14 cellular contexts compared by ENCODE assay signal in the genomic region with DNA sequence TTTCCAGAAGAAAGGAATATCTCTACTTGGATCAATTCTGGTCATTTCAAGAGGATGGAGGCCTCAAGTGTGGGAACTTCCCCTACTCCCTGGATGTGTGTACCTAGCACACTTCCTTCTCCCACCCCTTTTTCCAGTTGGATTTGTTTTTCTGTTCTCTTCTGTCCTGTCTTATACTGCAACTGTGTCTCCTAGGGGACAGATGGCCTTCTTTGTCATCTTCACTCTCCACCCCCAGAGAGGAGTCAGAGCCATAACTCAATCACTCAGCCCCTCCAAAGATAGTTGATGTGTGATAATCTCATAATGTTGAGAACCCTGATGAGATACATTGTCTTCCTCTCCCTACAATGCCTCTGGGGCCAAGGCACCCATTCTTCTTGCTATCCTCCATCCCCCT. TPM values are rescaled to one million over a fixed set of nuclear protein-coding genes. Genes with fewer than 3 reads are reported as not detected.
"Had no signal": no experiment of that assay in that cellular context is flagged by ENCODE, and none has a peak within 500 bp of the region (broad histone marks: within the 10 kb centered on the region; RNA-seq: fewer than 3 reads in every experiment).

No MANE protein-coding gene starts in this region.

- H3K9me3 ChIP-seq: transverse colon had no signal

- H3K4me3 Mint-ChIP-seq: activated CD4-positive, alpha-beta memory T cell treated with anti-CD3 and anti-CD28 coated beads for 36 hours; dendritic cell treated with granulocyte-macrophage colony-stimulating factor and Interleukin-4, amounts not matched to agents 40 ng/mL and 50 ng/mL, for 4 days; endodermal cell; T-helper 2 cell treated with Interferon-gamma antibody and Interleukin-4, amounts not matched to agents 5 μg/mL and 100 μg/mL, for 36 hours had no signal

- DNase-seq: activated CD4-positive, alpha-beta memory T cell treated with anti-CD3 and anti-CD28 coated beads for 36 hours; activated CD4-positive, alpha-beta T cell treated with anti-CD3 and anti-CD28 coated beads for 1 hour; activated gamma-delta T cell treated with Interleukin-2 at 50 U/mL for 16 hours; activated T-cell treated with anti-CD3 and anti-CD28 coated beads, Interleukin-2, amount 50 U/mL, for 48 hours; central memory CD4-positive, alpha-beta T cell; head of caudate nucleus; kidney; stimulated activated CD4-positive, alpha-beta T cell treated with anti-CD3 and anti-CD28 coated beads, Interleukin-4, amount 100 ng/mL, for 4 hours; transverse colon had no signal

- H3K9me3 Mint-ChIP-seq: activated CD4-positive, alpha-beta memory T cell treated with anti-CD3 and anti-CD28 coated beads for 36 hours; dendritic cell treated with granulocyte-macrophage colony-stimulating factor and Interleukin-4, amounts not matched to agents 40 ng/mL and 50 ng/mL, for 4 days; endodermal cell; T-helper 2 cell treated with Interferon-gamma antibody and Interleukin-4, amounts not matched to agents 5 μg/mL and 100 μg/mL, for 36 hours had no signal

- H3K27ac Mint-ChIP-seq: activated CD4-positive, alpha-beta memory T cell treated with anti-CD3 and anti-CD28 coated beads for 36 hours; dendritic cell treated with granulocyte-macrophage colony-stimulating factor and Interleukin-4, amounts not matched to agents 40 ng/mL and 50 ng/mL, for 4 days; endodermal cell; T-helper 2 cell treated with Interferon-gamma antibody and Interleukin-4, amounts not matched to agents 5 μg/mL and 100 μg/mL, for 36 hours had no signal

- H3K4me3 ChIP-seq: skin epidermis, transverse colon had no signal

RNA-seq across cellular contexts. Expression of a gene that starts 52.7 kb away (rescaled TPM):
- total RNA-seq: myocyte had no signal
